In genomic region chr4:153763404-153763803, GRCh38 we compare ENCODE assay signal across 16 cellular contexts. TPM values are rescaled to one million over a fixed set of nuclear protein-coding genes. Genes with fewer than 3 reads are reported as not detected.
A peak's percentile ranks its signal among the peaks of the same experiment; 100 is the strongest.
DNase-seq lines count a peak whose midpoint lies in the region; ATAC-seq, FAIRE-seq and TF ChIP-seq lines count a peak whose summit lies in the region.
"Had no signal": no experiment of that assay in that cellular context is flagged by ENCODE, and none has a peak within 500 bp of the region (broad histone marks: within the 10 kb centered on the region; RNA-seq: fewer than 3 reads in every experiment).

No MANE protein-coding gene starts in this region.

- DNase-seq in Calu3 (peak; percentile 17), SKM-1 treated with dmso at 0.1 percent for 144 hours (lab: John Stamatoyannopoulos, UW; ENCODE audit: unreplicated experiment) (peak; percentile 29), hepatocyte (ENCODE audit: low spot score) (no peak), left lung (no peak), NCI-H1417 treated with DMSO at 0.1 percent for 48 hours (lab: John Stamatoyannopoulos, UW) (no peak), RCC 7860 (ENCODE audit: low spot score) (no peak), mucosa of gallbladder (ENCODE audit: low spot score) (no peak)
- DNase-seq: aorta, HCEC 1CT, NCI-H2081 treated with DMSO at 0.1 percent for 48 hours, uterus had no signal

- no peaks in the 10 kb centered on the region for H3K9me3 Mint-ChIP-seq in Calu3 (ENCODE audit: low read depth, unreplicated experiment)

- H3K4me1 Mint-ChIP-seq in Calu3 (ENCODE audit: low read depth, unreplicated experiment) = no peaks in the 10 kb centered on the region

- no TSS peak for BruUV-seq in Calu3 (replicated peaks; lab: Mats Ljungman, UMichigan)

- H3K4me3 Mint-ChIP-seq in Calu3 (ENCODE audit: low read depth, unreplicated experiment) = no peak overlapping the region

- POLR2A ChIA-PET in HEK293 (lab: Yijun Ruan, JAX) = no interaction called here

- no peak overlapping the region for H3K4me2 ChIP-seq in hepatocyte

- intact Hi-C loops in Calu3 (cut with micrococcal nuclease; ENCODE audit: unreplicated experiment) (no loop called here), left lung (cut with DNase I) (no loop called here)

- no peak for ATAC-seq in left lung

- H3K4me1 ChIP-seq in HEK293 (ENCODE audit: control insufficient read depth, insufficient read depth, low read length) (no peaks in the 10 kb centered on the region), hepatocyte (ENCODE audit: insufficient read depth) (peaks cover 17% of the 10 kb centered on the region), left lung (peaks cover 0 to 8% of the 10 kb centered on the region in 2 donors)
- H3K4me1 ChIP-seq: prostate gland, uterus had no signal

- no peaks in the 10 kb centered on the region for H3K9me2 ChIP-seq in hepatocyte (replicated peaks; ENCODE audit: insufficient read depth)

- peaks cover 31% of the 10 kb centered on the region for H3K27me3 ChIP-seq in hepatocyte
- H3K27me3 ChIP-seq in left lung = peaks cover 4 to 52% of the 10 kb centered on the region in 2 donors
- H3K27me3 ChIP-seq: uterus had no signal

- CTCF ChIA-PET in Calu3 (lab: Charles Lee) = no interaction called here
- CTCF ChIA-PET in HEK293 (lab: Yijun Ruan, JAX) = interaction anchor here (0.9 kb wide), 1 partner anchor 110 kb away, joined by 3 read pairs; no protein-coding TSS in a partner anchor

- H3K9me3 ChIP-seq in HEK293 (ENCODE audit: control insufficient read depth, insufficient read depth, low read depth, low read length) (no peaks in the 10 kb centered on the region), hepatocyte (ENCODE audit: low read depth) (no peaks in the 10 kb centered on the region), left lung (no peaks in the 10 kb centered on the region)
- H3K9me3 ChIP-seq: prostate gland, uterus had no signal

- H3K79me2 ChIP-seq in hepatocyte = no peaks in the 10 kb centered on the region

- H3K36me3 Mint-ChIP-seq in Calu3 (ENCODE audit: insufficient read depth, unreplicated experiment) = peaks cover 6% of the 10 kb centered on the region

- no peak for FAIRE-seq in RCC 7860 (lab: Jason Lieb, UNC)

- H3K36me3 ChIP-seq in HEK293 (ENCODE audit: control insufficient read depth in 2 of 2, insufficient read depth in 1 of 2, low read length in 2 of 2) (no peaks in the 10 kb centered on the region), hepatocyte (replicated peaks; ENCODE audit: insufficient read depth, low read depth) (no peaks in the 10 kb centered on the region), left lung (no peaks in the 10 kb centered on the region)
- H3K36me3 ChIP-seq: prostate gland, uterus had no signal

- 94% methylated on average over 1 of the region's 1 CpG for WGBS in hepatocyte (ENCODE audit: low lambda C conversion rate, missing lambda C conversion rate)

- H4K20me1 ChIP-seq in hepatocyte (ENCODE audit: insufficient read depth, poor library complexity, severe bottlenecking) = no peaks in the 10 kb centered on the region

- peaks cover 11% of the 10 kb centered on the region for H3K27me3 Mint-ChIP-seq in Calu3 (ENCODE audit: unreplicated experiment)

- H3K27ac ChIP-seq in HEK293 (ENCODE audit: extremely low read depth, low read depth, low read length) = no peak overlapping the region
- H3K27ac ChIP-seq in hepatocyte = peak overlapping the region; percentile 36
- no peak overlapping the region for H3K27ac ChIP-seq in left lung
- H3K27ac ChIP-seq: HL-60, prostate gland, uterus had no signal

- no peak for TF ChIP-seq CTCF in Calu3 (IDR thresholded peaks at IDR 0.05; ENCODE audit: unreplicated experiment)
- no peak for TF ChIP-seq CTCF in HEK293 (tag by site-specific recombination; IDR thresholded peaks at IDR 0.05)
- peak; percentile 15 for TF ChIP-seq CTCF in hepatocyte (IDR thresholded peaks at IDR 0.05; ENCODE audit: poor library complexity)
- TF ChIP-seq CTCF in left lung (IDR thresholded peaks at IDR 0.05) = peak in 1 of 2 donors; percentile 27

- H3K27ac Mint-ChIP-seq in Calu3 (ENCODE audit: unreplicated experiment) = no peak overlapping the region

- H3K4me3 ChIP-seq in HEK293 (ENCODE audit: low read depth, low read length) (no peak overlapping the region), hepatocyte (no peak overlapping the region), left lung (no peak overlapping the region)
- H3K4me3 ChIP-seq: prostate gland, uterus had no signal

- no peak overlapping the region for H2AFZ ChIP-seq in hepatocyte

TF ChIP-seq in HEK293, 187 proteins besides CTCF, POLR2A, EP300 and RAD21:
- no peak for TF ChIP-seq ZNF785 (tag by site-specific recombination; IDR thresholded peaks at IDR 0.05)
- no peak for TF ChIP-seq KLF1 (tag by site-specific recombination; IDR thresholded peaks at IDR 0.05)
- no peak for TF ChIP-seq ZNF571 (tag by site-specific recombination; IDR thresholded peaks at IDR 0.05)
- no peak for TF ChIP-seq HOXA7 (CRISPR knock-in tag; IDR thresholded peaks at IDR 0.05; ENCODE audit: borderline replicate concordance)
- TF ChIP-seq KLF10 (tag by site-specific recombination; IDR thresholded peaks at IDR 0.05) = no peak
- TF ChIP-seq ZNF585B (tag by site-specific recombination; IDR thresholded peaks at IDR 0.05) = no peak
- TF ChIP-seq ZNF692 (tag by site-specific recombination; IDR thresholded peaks at IDR 0.05) = no peak
- TF ChIP-seq ZNF404 (tag by site-specific recombination; IDR thresholded peaks at IDR 0.05) = no peak
- peak; percentile 75; the same call in 1 of the 2 replicates for TF ChIP-seq ZNF2 (tag by site-specific recombination; IDR thresholded peaks at IDR 0.05)
- no peak for TF ChIP-seq SCRT2 (tag by site-specific recombination; IDR thresholded peaks at IDR 0.05)
- TF ChIP-seq ZNF530 (tag by site-specific recombination; IDR thresholded peaks at IDR 0.05; ENCODE audit: low read depth) = no peak
- no peak for TF ChIP-seq ZNF488 (tag by site-specific recombination; IDR thresholded peaks at IDR 0.05)
- TF ChIP-seq ZNF654 (tag by site-specific recombination; IDR thresholded peaks at IDR 0.05; ENCODE audit: low read depth) = peak; percentile 50
- TF ChIP-seq YY1 (tag by site-specific recombination; IDR thresholded peaks at IDR 0.05) = no peak
TF ChIP-seq in HEK293: peak in this region for 2.

RNA-seq across cellular contexts. Expression of gene RNF175, which starts 3.6 kb away (rescaled TPM):
- total RNA-seq in Calu3 (2022) (0.54 and 0.66 TPM in 2 replicates), hepatocyte (2.1 and 2.8 TPM in 2 replicates), left lung (under 1 TPM in 1 of 2 donors, not detected in 1; 0.23 TPM), mucosa of gallbladder (0.17 TPM)
- polyA plus RNA-seq in hepatocyte = 2.6 and 2.8 TPM in 2 replicates
- total RNA-seq: Daoy, fibroblast of lung had no signal
- polyA plus RNA-seq: fibroblast of lung had no signal

RNA-seq across cellular contexts. Expression of gene SFRP2, which starts 25.5 kb away (rescaled TPM):
- total RNA-seq in Calu3 (2022) (not detected in 2 replicates), hepatocyte (8.0 and 15.0 TPM in 2 replicates), left lung (10 to 100 TPM; 64.4 to 73.9 TPM), mucosa of gallbladder (34.0 TPM)
- 42.8 and 50.0 TPM in 2 replicates for polyA plus RNA-seq in hepatocyte
- total RNA-seq: Daoy had no signal
- polyA plus RNA-seq: fibroblast of lung had no signal

Comparison
In these comparisons a context has a peak if more than half of its experiments do, and no peak if none do; other contexts are left out.
1. DNase-seq: peak in Calu3 (single experiment) and SKM-1 treated with dmso at 0.1 percent for 144 hours (single experiment); none in hepatocyte (single experiment), left lung (0 of 2), NCI-H1417 treated with DMSO at 0.1 percent for 48 hours (single experiment), RCC 7860 (single experiment) and mucosa of gallbladder (single experiment).